Comparison of ENCODE assay signal across 1 cellular context in the genomic region with DNA sequence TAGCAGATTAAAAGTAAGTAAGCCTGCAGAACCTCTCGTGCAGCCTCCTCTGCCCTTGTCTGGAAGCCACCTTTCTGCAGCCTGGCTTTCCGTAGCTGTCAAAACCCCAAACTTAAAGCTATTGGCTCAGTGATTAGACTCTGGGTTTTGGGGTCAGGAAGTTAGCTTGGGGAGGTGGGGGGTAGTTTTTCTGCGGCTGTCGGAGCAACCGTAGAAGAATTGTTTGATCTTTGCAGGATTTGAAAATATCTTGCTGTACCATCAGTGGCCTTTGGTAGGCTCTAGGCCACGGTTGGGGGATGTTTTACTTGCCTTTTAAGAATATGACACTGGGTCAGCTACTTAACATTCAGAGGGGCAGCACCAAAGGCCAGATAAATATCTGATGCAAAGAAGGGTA.
TF ChIP-seq lines count a peak whose summit lies in the region.

No MANE protein-coding gene starts in this region.

TF ChIP-seq in SK-N-SH, 30 proteins besides CTCF, POLR2A, EP300 and RAD21 (continued from another document):
- TF ChIP-seq ZBTB33 (IDR thresholded peaks at IDR 0.05; ENCODE audit: borderline replicate concordance, low read depth) (no peak), TAF1 (IDR thresholded peaks at IDR 0.05; ENCODE audit: borderline replicate concordance, low read depth, low read length) (no peak), RFX5 (IDR thresholded peaks at IDR 0.05; ENCODE audit: low read length) (no peak), PBX3 (IDR thresholded peaks at IDR 0.05) (no peak), ELF1 (IDR thresholded peaks at IDR 0.05) (no peak), REST (IDR thresholded peaks at IDR 0.05; ENCODE audit: low read depth, low read length) (no peak), JUND (IDR thresholded peaks at IDR 0.05) (no peak), FOSL2 (IDR thresholded peaks at IDR 0.05; ENCODE audit: borderline replicate concordance, low read depth) (no peak), NFIC (IDR thresholded peaks at IDR 0.05; ENCODE audit: borderline replicate concordance) (no peak), NRF1 (IDR thresholded peaks at IDR 0.05; ENCODE audit: low read depth, low read length) (no peak), CHD2 (IDR thresholded peaks at IDR 0.05; ENCODE audit: low read length, partially characterized antibody) (no peak), MXI1 (IDR thresholded peaks at IDR 0.05; ENCODE audit: low read depth, low read length) (no peak)
